21 cellular contexts compared by ENCODE assay signal in genomic region chr10:132764108-132764507, GRCh38. TPM values are rescaled to one million over a fixed set of nuclear protein-coding genes. Genes with fewer than 3 reads are reported as not detected.
"Had no signal": no experiment of that assay in that cellular context is flagged by ENCODE, and none has a peak within 500 bp of the region (broad histone marks: within the 10 kb centered on the region; RNA-seq: fewer than 3 reads in every experiment).

No MANE protein-coding gene starts in this region.

- ATAC-seq: activated CD8-positive, alpha-beta T cell treated with anti-CD3 and anti-CD28 coated beads for 36 hours; heart right ventricle; stimulated activated naive CD8-positive, alpha-beta T cell treated with anti-CD3 and anti-CD28 coated beads, Interleukin-15, Interleukin-2, amounts not matched to agents 100 U/mL and 50 U/mL, for 24 hours had no signal

- H3K9me3 Mint-ChIP-seq: activated B cell treated with CpG ODN at 0.5 μM for 24 hours; activated CD8-positive, alpha-beta T cell treated with anti-CD3 and anti-CD28 coated beads for 36 hours; activated T-cell treated with anti-CD3 and anti-CD28 coated beads, Interleukin-2, amount 50 U/mL, for 24 hours had no signal

- FAIRE-seq: frontal cortex had no signal

- H3K27me3 ChIP-seq: heart right ventricle, testis, upper lobe of left lung had no signal

- H3K4me3 ChIP-seq: heart right ventricle, left ventricle myocardium inferior, SK-N-MC, testis, upper lobe of left lung had no signal

- H3K27ac Mint-ChIP-seq: activated B cell treated with CpG ODN at 0.5 μM for 24 hours; activated CD8-positive, alpha-beta T cell treated with anti-CD3 and anti-CD28 coated beads for 36 hours; activated naive CD4-positive, alpha-beta T cell treated with anti-CD3 and anti-CD28 coated beads, Interleukin-2, amount 10 ng/mL, durations not matched to agents 7 days and 5 days; activated T-cell treated with anti-CD3 and anti-CD28 coated beads, Interleukin-2, amount 50 U/mL, for 24 hours; naive B cell had no signal

- H3K4me1 Mint-ChIP-seq: activated B cell treated with CpG ODN at 0.5 μM for 24 hours; activated naive CD4-positive, alpha-beta T cell treated with anti-CD3 and anti-CD28 coated beads, Interleukin-2, amount 10 ng/mL, durations not matched to agents 7 days and 5 days had no signal

- H3K27me3 Mint-ChIP-seq: activated B cell treated with CpG ODN at 0.5 μM for 24 hours; activated CD8-positive, alpha-beta T cell treated with anti-CD3 and anti-CD28 coated beads for 36 hours; activated naive CD4-positive, alpha-beta T cell treated with anti-CD3 and anti-CD28 coated beads, Interleukin-2, amount 10 ng/mL, durations not matched to agents 7 days and 5 days; activated T-cell treated with anti-CD3 and anti-CD28 coated beads, Interleukin-2, amount 50 U/mL, for 24 hours; naive B cell had no signal

- DNase-seq: activated B cell treated with CpG ODN at 0.5 μM for 24 hours; activated CD4-positive, alpha-beta T cell treated with anti-CD3 and anti-CD28 coated beads for 48 hours; activated CD8-positive, alpha-beta T cell treated with anti-CD3 and anti-CD28 coated beads for 36 hours; activated naive CD4-positive, alpha-beta T cell treated with anti-CD3 and anti-CD28 coated beads, Interleukin-2, amount 10 ng/mL, durations not matched to agents 7 days and 5 days; activated T-cell treated with anti-CD3 and anti-CD28 coated beads, Interleukin-2, amount 50 U/mL, for 24 hours; heart right ventricle; left ventricle myocardium inferior; naive B cell; nucleus accumbens; stimulated activated CD4-positive, alpha-beta T cell treated with anti-CD3 and anti-CD28 coated beads, Interleukin-12 subunit alpha, Interleukin-12 subunit beta, amount 100 ng/mL, for 4 hours; stimulated activated CD4-positive, alpha-beta T cell treated with anti-CD3 and anti-CD28 coated beads, Interleukin-1b, Interleukin-23, amount 100 ng/mL, for 48 hours; stimulated activated CD8-positive, alpha-beta memory T cell treated with anti-CD3 and anti-CD28 coated beads, Interleukin-4, amount 100 ng/mL, for 48 hours; stimulated activated naive CD8-positive, alpha-beta T cell treated with anti-CD3 and anti-CD28 coated beads, Interleukin-15, Interleukin-2, amounts not matched to agents 100 U/mL and 50 U/mL, for 24 hours; testis; upper lobe of left lung had no signal

- H3K27ac ChIP-seq: heart right ventricle, left ventricle myocardium inferior, SK-N-MC, testis, upper lobe of left lung had no signal

- H3K4me3 Mint-ChIP-seq: activated B cell treated with CpG ODN at 0.5 μM for 24 hours; activated CD8-positive, alpha-beta T cell treated with anti-CD3 and anti-CD28 coated beads for 36 hours; activated naive CD4-positive, alpha-beta T cell treated with anti-CD3 and anti-CD28 coated beads, Interleukin-2, amount 10 ng/mL, durations not matched to agents 7 days and 5 days; activated T-cell treated with anti-CD3 and anti-CD28 coated beads, Interleukin-2, amount 50 U/mL, for 24 hours; naive B cell had no signal

- H3K9me3 ChIP-seq: testis, upper lobe of left lung had no signal

- H3K4me1 ChIP-seq: heart right ventricle, left ventricle myocardium inferior, testis, upper lobe of left lung had no signal

RNA-seq across cellular contexts. Expression of gene NKX6-2, which starts 21.8 kb away (rescaled TPM):
- total RNA-seq: activated B cell treated with CpG ODN at 0.5 μM for 24 hours; activated CD8-positive, alpha-beta T cell treated with anti-CD3 and anti-CD28 coated beads for 36 hours; chondrocyte; dermis microvascular lymphatic vessel endothelial cell; heart right ventricle; left ventricle myocardium inferior; mononuclear cell; T-helper 2 cell treated with Interferon-gamma antibody and Interleukin-4, amounts not matched to agents 100 ng/mL and 5 ng/mL, for 36 hours; upper lobe of left lung had no signal
